In the genomic region with DNA sequence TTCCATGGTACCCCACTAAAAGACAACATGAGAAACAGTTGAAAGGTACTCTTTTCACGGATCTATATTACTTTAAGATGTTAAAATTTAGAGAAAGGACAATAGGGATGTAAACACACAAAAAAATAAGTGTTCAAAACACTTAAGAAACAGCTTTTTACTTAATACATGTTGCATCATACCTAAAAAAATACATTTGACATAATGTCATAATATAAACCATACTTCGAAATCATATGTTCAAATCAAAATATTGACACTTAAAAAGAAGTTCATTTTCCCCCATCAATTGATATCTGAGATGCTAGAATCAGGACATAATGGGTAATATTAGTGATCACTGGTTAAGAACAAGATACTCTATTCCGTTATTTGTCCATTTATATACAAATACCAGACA, we compare ENCODE assay signal across 20 cellular contexts.
DNase-seq lines count a peak whose midpoint lies in the region; ATAC-seq, FAIRE-seq and TF ChIP-seq lines count a peak whose summit lies in the region.
"Had no signal": no experiment of that assay in that cellular context is flagged by ENCODE, and none has a peak within 500 bp of the region (broad histone marks: within the 10 kb centered on the region; RNA-seq: fewer than 3 reads in every experiment).

No MANE protein-coding gene starts in this region.

- CTCF ChIA-PET in IMR-90 (lab: Yijun Ruan, JAX) = interaction anchor here (1.0 kb wide), 1 partner anchor 42 kb away, joined by 3 read pairs; no protein-coding TSS in a partner anchor

- no peak overlapping the region for H3K18ac ChIP-seq in IMR-90 (ENCODE audit: low read depth, low read length)

- DNase-seq in D721Med (ENCODE audit: insufficient read length, low spot score) (no peak), IMR-90 (no peak), dorsolateral prefrontal cortex (no peak), substantia nigra (lab: John Stamatoyannopoulos, UW) (no peak), NCI-H446 (lab: John Stamatoyannopoulos, UW) (no peak), HUDEP-2 (lab: John Stamatoyannopoulos, UW; ENCODE audit: unreplicated experiment in 76 of 76) (no peak)
- DNase-seq in activated CD4-positive, CD25-positive, alpha-beta regulatory T cell treated with anti-CD3 and anti-CD28 coated beads, Interleukin-2, amount 50 U/mL, for 72 hours = no peak
- DNase-seq: 8988T; ACHN; BE2C; CD4-positive, alpha-beta memory T cell; CD4-positive, CD25-positive, alpha-beta regulatory T cell; CD8-positive, alpha-beta memory T cell; COR-L47; GF-D8 had no signal

- H3K9ac ChIP-seq in IMR-90 (ENCODE audit: low read depth, low read length) = no peak overlapping the region
- H3K9ac ChIP-seq: BLaER1 had no signal

- no peak for ATAC-seq in IMR-90 (ENCODE audit: low read depth)
- ATAC-seq in HG03095 (IDR thresholded peaks at IDR 0.05; ENCODE audit: unreplicated experiment) = no peak

- H3K4me2 ChIP-seq in IMR-90 (ENCODE audit: low read depth, low read length) = no peak overlapping the region
- H3K4me2 ChIP-seq: BLaER1 had no signal

- BruUV-seq in IMR-90 (replicated peaks; lab: Mats Ljungman, UMichigan) = no TSS peak

- no peak for TF ChIP-seq POLR2A in IMR-90 (IDR thresholded peaks at IDR 0.05; ENCODE audit: low read depth, low read length)

- H3K27me3 ChIP-seq in IMR-90 (ENCODE audit: control insufficient read depth, insufficient read depth, low read length) (no peaks in the 10 kb centered on the region), dorsolateral prefrontal cortex (no peaks in the 10 kb centered on the region)
- H3K27me3 ChIP-seq: BE2C, BLaER1 had no signal

- no peak overlapping the region for H3K4me3 ChIP-seq in IMR-90 (ENCODE audit: insufficient read depth, low read depth, low read length)
- H3K4me3 ChIP-seq in dorsolateral prefrontal cortex = peak overlapping the region in 7 of 59 donors; percentile 6 to 29 (median 26)
- H3K4me3 ChIP-seq: BLaER1 had no signal

- peak; percentile 38 for FAIRE-seq in D721Med (lab: Jason Lieb, UNC)
- FAIRE-seq: G401.6, GM12891, GM19239 had no signal

- H3K9me1 ChIP-seq in IMR-90 (ENCODE audit: insufficient read depth, low read length) = no peaks in the 10 kb centered on the region

- no CpG with 5 or more reads among the region's 3 CpGs for WGBS in IMR-90 (ENCODE audit: extremely low coverage in 2 of 2, insufficient read length in 1 of 2), 2 experiments

- no peaks in the 10 kb centered on the region for H3K79me1 ChIP-seq in IMR-90 (ENCODE audit: low read depth in 1 of 2, low read length in 2 of 2)

- no peak overlapping the region for H3K23ac ChIP-seq in IMR-90 (ENCODE audit: low read depth, low read length)

- no peak overlapping the region for H2BK15ac ChIP-seq in IMR-90 (ENCODE audit: low read depth, low read length)

- H4K8ac ChIP-seq in IMR-90 (ENCODE audit: low read depth in 2 of 2, low read length in 2 of 2) = no peak overlapping the region

- H2BK120ac ChIP-seq in IMR-90 (ENCODE audit: low read depth, low read length) = no peak overlapping the region

- in situ Hi-C loops in IMR-90 (cut with MboI; ENCODE audit: low sequenced_read_pairs) = loop anchor here (25.0 kb wide), 1 partner anchor 1309 kb away; no protein-coding TSS in a partner anchor

- H4K91ac ChIP-seq in IMR-90 (ENCODE audit: insufficient read depth, low read depth, low read length) = no peak overlapping the region

- no peak overlapping the region for H2AK5ac ChIP-seq in IMR-90 (ENCODE audit: low read depth, low read length)

- no peak for TF ChIP-seq RAD21 in IMR-90 (IDR thresholded peaks at IDR 0.05; ENCODE audit: low read length)

- no peak overlapping the region for H2AK9ac ChIP-seq in IMR-90 (replicated peaks; ENCODE audit: low read depth, low read length, poor library complexity)

- H2BK20ac ChIP-seq in IMR-90 (ENCODE audit: low read depth, low read length) = no peak overlapping the region

- no peak overlapping the region for H3K27ac ChIP-seq in IMR-90 (ENCODE audit: insufficient read depth, low read length)
- peak overlapping the region in 37 of 59 donors; percentile 1 to 90 (median 75) for H3K27ac ChIP-seq in dorsolateral prefrontal cortex
- H3K27ac ChIP-seq in substantia nigra (ENCODE audit: low read depth, low read length, poor library complexity, severe bottlenecking) = peak overlapping the region; percentile 70
- H3K27ac ChIP-seq: BLaER1 had no signal

- H4K20me1 ChIP-seq in IMR-90 (ENCODE audit: insufficient read depth, low read length) = no peaks in the 10 kb centered on the region
- H4K20me1 ChIP-seq: BLaER1 had no signal

- intact Hi-C loops in IMR-90 (cut with micrococcal nuclease) (loop anchor here (5.0 kb wide), 2 partner anchors 1304 to 1604 kb away; no protein-coding TSS in a partner anchor), dorsolateral prefrontal cortex (cut with DNase I) (loop anchor here in 1 of 2 donors (10.0 kb wide), 1 partner anchor 1152 kb away; no protein-coding TSS in a partner anchor)

- no peak overlapping the region for H2BK5ac ChIP-seq in IMR-90 (ENCODE audit: low read depth, low read length, poor library complexity, severe bottlenecking)

- H4K5ac ChIP-seq in IMR-90 (ENCODE audit: low read depth, low read length) = no peak overlapping the region

- POLR2A ChIA-PET in IMR-90 (lab: Charles Lee; ENCODE audit: unreplicated experiment) = no interaction called here

- dilution Hi-C loops in IMR-90 (cut with HindIII; ENCODE audit: low sequenced_read_pairs, unreplicated experiment) = no loop called here

- H2AFZ ChIP-seq in IMR-90 (replicated peaks; ENCODE audit: low read length, poor library complexity) = no peak overlapping the region

- H3K9me3 ChIP-seq in IMR-90 (ENCODE audit: control insufficient read depth, insufficient read depth, low read length) = no peaks in the 10 kb centered on the region
- H3K9me3 ChIP-seq: BE2C, BLaER1 had no signal

- no peaks in the 10 kb centered on the region for H3K4me1 ChIP-seq in IMR-90 (ENCODE audit: control insufficient read depth, insufficient read depth, low read length)
- H3K4me1 ChIP-seq: BE2C, BLaER1 had no signal

- no peaks in the 10 kb centered on the region for H3K36me3 ChIP-seq in IMR-90 (ENCODE audit: control insufficient read depth, insufficient read depth, low read length)
- H3K36me3 ChIP-seq: BE2C, BLaER1 had no signal

- H3K4ac ChIP-seq in IMR-90 (ENCODE audit: low read depth, low read length) = no peak overlapping the region

- H3K56ac ChIP-seq in IMR-90 (ENCODE audit: extremely low read depth, insufficient read depth, low read length) = no peak overlapping the region

- no peak for TF ChIP-seq CTCF in D721Med (IDR thresholded peaks at IDR 0.05; ENCODE audit: insufficient read depth, missing control alignments)
- no peak for TF ChIP-seq CTCF in IMR-90 (conservative IDR thresholded peaks at IDR 0.05; ENCODE audit: low read depth, low read length)
- TF ChIP-seq CTCF in dorsolateral prefrontal cortex (IDR thresholded peaks at IDR 0.05 in 54 of 56, conservative IDR thresholded peaks at IDR 0.05 in 2 of 56; ENCODE audit: low read depth in 1 of 56, partially characterized antibody in 56 of 56) = no peak

- no peak overlapping the region for H3K14ac ChIP-seq in IMR-90 (replicated peaks; ENCODE audit: low read depth, low read length)

TF ChIP-seq in IMR-90, 13 proteins besides CTCF, POLR2A, EP300 and RAD21:
- no peak for TF ChIP-seq MAFK (IDR thresholded peaks at IDR 0.05; ENCODE audit: low read depth, low read length)
- TF ChIP-seq CEBPB (IDR thresholded peaks at IDR 0.05; ENCODE audit: low read depth, low read length) = 0 out of 2 replicates have a peak, but pooled peaks have one; percentile 41
